27 cellular contexts compared by ENCODE assay signal in the genomic region with DNA sequence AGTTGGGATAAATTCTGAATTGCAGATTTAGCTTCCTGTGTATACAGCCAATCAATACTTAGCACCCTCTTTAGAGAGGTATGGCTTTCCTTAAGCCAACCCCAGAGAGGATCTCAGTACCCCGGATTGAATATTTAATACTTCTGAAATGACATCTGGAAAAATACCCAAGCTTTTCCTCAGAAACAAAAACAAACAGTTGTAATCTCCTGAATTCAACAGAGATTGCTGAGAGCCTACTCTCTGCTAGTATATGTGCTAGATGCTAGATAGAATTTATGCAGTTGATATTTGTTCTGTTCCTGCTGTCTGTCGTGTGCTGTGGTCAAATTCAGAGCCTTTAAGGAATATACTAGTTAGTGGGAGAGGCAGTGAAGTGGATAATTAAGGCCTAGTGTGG.
"Had no signal": no experiment of that assay in that cellular context is flagged by ENCODE, and none has a peak within 500 bp of the region (broad histone marks: within the 10 kb centered on the region; RNA-seq: fewer than 3 reads in every experiment).

No MANE protein-coding gene starts in this region.

- H3K4me2 ChIP-seq: hepatocyte, neural progenitor cell had no signal

- H3K27ac Mint-ChIP-seq: activated CD4-positive, alpha-beta memory T cell treated with anti-CD3 and anti-CD28 coated beads for 36 hours; activated CD4-positive, alpha-beta T cell treated with anti-CD3 and anti-CD28 coated beads, Interleukin-2, amount 10 ng/mL, durations not matched to agents 24 days and 14 days; activated naive CD4-positive, alpha-beta T cell treated with anti-CD3 and anti-CD28 coated beads, Interleukin-2, amount 10 ng/mL, durations not matched to agents 7 days and 5 days; activated naive CD8-positive, alpha-beta T cell treated with anti-CD3 and anti-CD28 coated beads, Interleukin-2, amount 10 ng/mL, durations not matched to agents 7 days and 5 days; activated T-helper 1 cell treated with anti-CD3 and anti-CD28 coated beads, Interleukin-12 subunit alpha, Interleukin-12 subunit beta, Interleukin-2, Interleukin-4 antibody, amounts not matched to agents 30 ng/mL and 10 ng/mL and 1 ng/mL, durations not matched to agents 14 hours and 24 hours and 36 hours; neural progenitor cell had no signal

- FAIRE-seq: keratinocyte had no signal

- H3K4me1 ChIP-seq: neural progenitor cell had no signal

- H3K27me3 Mint-ChIP-seq: activated CD4-positive, alpha-beta memory T cell treated with anti-CD3 and anti-CD28 coated beads for 36 hours; activated CD4-positive, alpha-beta T cell treated with anti-CD3 and anti-CD28 coated beads, Interleukin-2, amount 10 ng/mL, durations not matched to agents 24 days and 14 days; activated naive CD4-positive, alpha-beta T cell treated with anti-CD3 and anti-CD28 coated beads, Interleukin-2, amount 10 ng/mL, durations not matched to agents 7 days and 5 days; activated naive CD8-positive, alpha-beta T cell treated with anti-CD3 and anti-CD28 coated beads, Interleukin-2, amount 10 ng/mL, durations not matched to agents 7 days and 5 days; naive thymus-derived CD8-positive, alpha-beta T cell had no signal

- DNase-seq: activated CD4-positive, alpha-beta memory T cell treated with anti-CD3 and anti-CD28 coated beads for 36 hours; activated CD4-positive, alpha-beta T cell treated with anti-CD3 and anti-CD28 coated beads, Interleukin-2, amount 10 ng/mL, durations not matched to agents 24 days and 14 days; activated CD4-positive, CD25-positive, alpha-beta regulatory T cell treated with anti-CD3 and anti-CD28 coated beads, Interleukin-2, amount 50 U/mL, for 72 hours; activated CD8-positive, alpha-beta memory T cell treated with anti-CD3 and anti-CD28 coated beads, Interleukin-2, amount 50 U/mL, for 4 hours; activated effector memory CD4-positive, alpha-beta T cell treated with anti-CD3 and anti-CD28 coated beads, Interleukin-2, amount 50 U/mL, for 16 hours; activated naive CD4-positive, alpha-beta T cell treated with anti-CD3 and anti-CD28 coated beads, Interleukin-2, amount 10 ng/mL, durations not matched to agents 7 days and 5 days; activated naive CD8-positive, alpha-beta T cell treated with anti-CD3 and anti-CD28 coated beads, Interleukin-2, amount 10 ng/mL, durations not matched to agents 7 days and 5 days; activated T-cell treated with anti-CD3 and anti-CD28 coated beads, Interleukin-2, amount 50 U/mL, for 1 hour; amygdala; dorsolateral prefrontal cortex; effector memory CD4-positive, alpha-beta T cell; erythroblast; gastrocnemius medialis; midbrain; naive thymus-derived CD8-positive, alpha-beta T cell; occipital lobe; spleen; stimulated activated naive CD4-positive, alpha-beta T cell treated with Interleukin-2 at 50 U/mL for 16 hours; T-helper 2 cell had no signal

- H3K27ac ChIP-seq: breast epithelium, coronary artery, dorsolateral prefrontal cortex, gastrocnemius medialis, hepatocyte, neural progenitor cell, spleen, tibial nerve had no signal

- H3K27me3 ChIP-seq: breast epithelium, dorsolateral prefrontal cortex, gastrocnemius medialis, hepatocyte, neural progenitor cell, spleen, tibial nerve had no signal

- ATAC-seq: gastrocnemius medialis; naive thymus-derived CD8-positive, alpha-beta T cell; right cardiac atrium had no signal

- H3K9me3 ChIP-seq: breast epithelium, gastrocnemius medialis, spleen, tibial nerve had no signal

- H3K4me1 Mint-ChIP-seq: neural progenitor cell had no signal

- H2AFZ ChIP-seq: hepatocyte, neural progenitor cell had no signal

- H3K4me3 ChIP-seq: breast epithelium, coronary artery, dorsolateral prefrontal cortex, gastrocnemius medialis, hepatocyte, neural progenitor cell, spleen, tibial nerve had no signal

- H3K4me3 Mint-ChIP-seq: activated CD4-positive, alpha-beta memory T cell treated with anti-CD3 and anti-CD28 coated beads for 36 hours; activated CD4-positive, alpha-beta T cell treated with anti-CD3 and anti-CD28 coated beads, Interleukin-2, amount 10 ng/mL, durations not matched to agents 24 days and 14 days; activated naive CD4-positive, alpha-beta T cell treated with anti-CD3 and anti-CD28 coated beads, Interleukin-2, amount 10 ng/mL, durations not matched to agents 7 days and 5 days; activated naive CD8-positive, alpha-beta T cell treated with anti-CD3 and anti-CD28 coated beads, Interleukin-2, amount 10 ng/mL, durations not matched to agents 7 days and 5 days; activated T-helper 1 cell treated with anti-CD3 and anti-CD28 coated beads, Interleukin-12 subunit alpha, Interleukin-12 subunit beta, Interleukin-2, Interleukin-4 antibody, amounts not matched to agents 30 ng/mL and 10 ng/mL and 1 ng/mL, durations not matched to agents 14 hours and 24 hours and 36 hours; naive thymus-derived CD8-positive, alpha-beta T cell; neural progenitor cell had no signal

- H3K9me3 Mint-ChIP-seq: activated naive CD4-positive, alpha-beta T cell treated with anti-CD3 and anti-CD28 coated beads, Interleukin-2, amount 10 ng/mL, durations not matched to agents 7 days and 5 days; activated T-helper 1 cell treated with anti-CD3 and anti-CD28 coated beads, Interleukin-12 subunit alpha, Interleukin-12 subunit beta, Interleukin-2, Interleukin-4 antibody, amounts not matched to agents 30 ng/mL and 10 ng/mL and 1 ng/mL, durations not matched to agents 14 hours and 24 hours and 36 hours had no signal

- H3K36me3 ChIP-seq: breast epithelium, neural progenitor cell, tibial nerve had no signal
